8 cellular contexts compared by ENCODE assay signal in the genomic region with DNA sequence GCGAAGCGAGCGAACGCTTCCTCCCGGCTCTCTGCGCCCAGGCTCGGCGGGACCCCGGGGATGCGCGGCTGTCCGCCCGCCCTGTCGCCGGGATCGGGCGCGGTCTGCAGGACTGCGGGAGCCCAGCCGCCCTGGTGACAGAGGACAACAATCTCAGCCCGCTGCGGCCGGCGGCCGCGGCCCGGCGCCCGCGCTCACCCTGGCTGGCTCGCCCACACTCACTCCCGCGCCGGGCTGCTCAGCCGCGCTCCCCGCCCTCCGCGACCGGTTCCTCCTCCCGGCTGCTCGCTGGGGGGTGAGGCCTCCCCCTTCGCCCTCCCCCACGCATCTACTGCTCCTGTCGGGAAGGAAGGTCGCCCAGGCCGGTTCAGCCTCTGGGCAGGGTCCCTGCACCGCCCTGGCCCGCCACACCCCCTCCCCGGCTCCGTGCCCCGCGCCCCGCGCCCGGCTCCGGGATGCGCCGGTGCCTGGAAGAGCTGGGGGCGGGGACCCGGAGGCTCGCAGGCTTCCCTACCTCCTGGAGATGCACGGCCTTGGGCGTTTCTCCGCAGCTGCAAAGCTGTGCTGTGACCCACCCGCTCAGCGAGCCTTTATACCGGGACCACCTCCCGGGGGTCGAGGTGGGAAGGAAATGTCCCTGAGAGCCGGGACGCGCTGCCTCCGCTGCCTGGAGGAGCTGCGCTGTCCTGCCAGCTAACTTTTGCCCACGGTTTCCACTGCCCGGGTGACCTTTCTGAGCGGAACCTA. TPM values are rescaled to one million over a fixed set of nuclear protein-coding genes. Genes with fewer than 3 reads are reported as not detected.
DNase-seq lines count a peak whose midpoint lies in the region; ATAC-seq, FAIRE-seq and TF ChIP-seq lines count a peak whose summit lies in the region.

A gene with protein sequence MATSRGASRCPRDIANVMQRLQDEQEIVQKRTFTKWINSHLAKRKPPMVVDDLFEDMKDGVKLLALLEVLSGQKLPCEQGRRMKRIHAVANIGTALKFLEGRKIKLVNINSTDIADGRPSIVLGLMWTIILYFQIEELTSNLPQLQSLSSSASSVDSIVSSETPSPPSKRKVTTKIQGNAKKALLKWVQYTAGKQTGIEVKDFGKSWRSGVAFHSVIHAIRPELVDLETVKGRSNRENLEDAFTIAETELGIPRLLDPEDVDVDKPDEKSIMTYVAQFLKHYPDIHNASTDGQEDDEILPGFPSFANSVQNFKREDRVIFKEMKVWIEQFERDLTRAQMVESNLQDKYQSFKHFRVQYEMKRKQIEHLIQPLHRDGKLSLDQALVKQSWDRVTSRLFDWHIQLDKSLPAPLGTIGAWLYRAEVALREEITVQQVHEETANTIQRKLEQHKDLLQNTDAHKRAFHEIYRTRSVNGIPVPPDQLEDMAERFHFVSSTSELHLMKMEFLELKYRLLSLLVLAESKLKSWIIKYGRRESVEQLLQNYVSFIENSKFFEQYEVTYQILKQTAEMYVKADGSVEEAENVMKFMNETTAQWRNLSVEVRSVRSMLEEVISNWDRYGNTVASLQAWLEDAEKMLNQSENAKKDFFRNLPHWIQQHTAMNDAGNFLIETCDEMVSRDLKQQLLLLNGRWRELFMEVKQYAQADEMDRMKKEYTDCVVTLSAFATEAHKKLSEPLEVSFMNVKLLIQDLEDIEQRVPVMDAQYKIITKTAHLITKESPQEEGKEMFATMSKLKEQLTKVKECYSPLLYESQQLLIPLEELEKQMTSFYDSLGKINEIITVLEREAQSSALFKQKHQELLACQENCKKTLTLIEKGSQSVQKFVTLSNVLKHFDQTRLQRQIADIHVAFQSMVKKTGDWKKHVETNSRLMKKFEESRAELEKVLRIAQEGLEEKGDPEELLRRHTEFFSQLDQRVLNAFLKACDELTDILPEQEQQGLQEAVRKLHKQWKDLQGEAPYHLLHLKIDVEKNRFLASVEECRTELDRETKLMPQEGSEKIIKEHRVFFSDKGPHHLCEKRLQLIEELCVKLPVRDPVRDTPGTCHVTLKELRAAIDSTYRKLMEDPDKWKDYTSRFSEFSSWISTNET (N-terminal part only) (minus strand): TSS at position 688 of the 747 bp plus-strand sequence. CDS start 9,031 bp downstream, outside the sequence.

- TF ChIP-seq CTCF in foreskin keratinocyte (conservative IDR thresholded peaks at IDR 0.05): no peak
- no peak for TF ChIP-seq CTCF in nephron progenitor cell (IDR thresholded peaks at IDR 0.05)

- H3K4me3 Mint-ChIP-seq in activated T-cell treated with anti-CD3 and anti-CD28 coated beads, Interleukin-2, amount 50 U/mL, for 4 hours: peak within 1 kb of the TSS; percentile 82
- H3K4me3 Mint-ChIP-seq in nephron progenitor cell: peak within 1 kb of the TSS; percentile 91

- peaks cover 43% of the 10 kb centered on the region for H3K27me3 ChIP-seq in foreskin keratinocyte

- no peaks in the 10 kb centered on the region for H3K36me3 Mint-ChIP-seq in activated T-cell treated with anti-CD3 and anti-CD28 coated beads, Interleukin-2, amount 50 U/mL, for 4 hours (ENCODE audit: insufficient read depth)
- no peaks in the 10 kb centered on the region for H3K36me3 Mint-ChIP-seq in nephron progenitor cell (ENCODE audit: low read depth)

- H3K27ac Mint-ChIP-seq in nephron progenitor cell: no peak within 1 kb of the TSS

- no peak for TF ChIP-seq POLR2A in GM12892 (IDR thresholded peaks at IDR 0.05; ENCODE audit: low read depth, low read length)

- peaks cover 33% of the 10 kb centered on the region for H3K27me3 Mint-ChIP-seq in activated T-cell treated with anti-CD3 and anti-CD28 coated beads, Interleukin-2, amount 50 U/mL, for 4 hours (ENCODE audit: low read depth)
- H3K27me3 Mint-ChIP-seq in nephron progenitor cell (ENCODE audit: low read depth, poor library complexity): peaks cover 78% of the 10 kb centered on the region

- H3K4me1 Mint-ChIP-seq in activated T-cell treated with anti-CD3 and anti-CD28 coated beads, Interleukin-2, amount 50 U/mL, for 4 hours (ENCODE audit: low read depth): peaks cover 17% of the 10 kb centered on the region
- peaks cover 20% of the 10 kb centered on the region for H3K4me1 Mint-ChIP-seq in nephron progenitor cell

- no peak for FAIRE-seq in GM12892 (lab: Jason Lieb, UNC)

- H3K9me3 Mint-ChIP-seq in activated T-cell treated with anti-CD3 and anti-CD28 coated beads, Interleukin-2, amount 50 U/mL, for 4 hours: no peaks in the 10 kb centered on the region
- H3K9me3 Mint-ChIP-seq in nephron progenitor cell: no peaks in the 10 kb centered on the region

- ATAC-seq in HG02885 (IDR thresholded peaks at IDR 0.05; ENCODE audit: poor library complexity, unreplicated experiment) (peak; percentile 61), foreskin keratinocyte (peak; percentile 83)
- peak; percentile 45 to 55 for ATAC-seq in activated T-cell treated with anti-CD3 and anti-CD28 coated beads, Interleukin-2, amount 50 U/mL, for 4 hours

- DNase-seq in GM12892 (ENCODE audit: insufficient read length) (peak; percentile 29), foreskin keratinocyte (no peak), nephron progenitor cell (peak; percentile 76), HuH-7 (ENCODE audit: low spot score) (no peak), NCI-H1694 treated with DMSO at 0.1 percent for 48 hours (lab: John Stamatoyannopoulos, UW) (no peak)
- DNase-seq in activated T-cell treated with anti-CD3 and anti-CD28 coated beads, Interleukin-2, amount 50 U/mL, for 4 hours: no peak
- no peak for DNase-seq in stimulated activated CD8-positive, alpha-beta memory T cell treated with anti-CD3 and anti-CD28 coated beads, Interleukin-4, amount 100 ng/mL, for 48 hours

- H3K27ac ChIP-seq in foreskin keratinocyte: no peak within 1 kb of the TSS

- no peaks in the 10 kb centered on the region for H3K4me1 ChIP-seq in foreskin keratinocyte

RNA-seq across cellular contexts. Expression of the gene that starts here (rescaled TPM):
- 5.6 TPM for polyA plus RNA-seq in GM12892 (2012; ENCODE audit: missing spikeins)
- 10 to 100 TPM; 11.0 to 16.1 (median 11.1) TPM for total RNA-seq in activated T-cell treated with anti-CD3 and anti-CD28 coated beads, Interleukin-2, amount 50 U/mL, for 4 hours
- total RNA-seq in foreskin keratinocyte: 8.5 and 11.2 TPM in 2 replicates
- polyA plus RNA-seq in foreskin keratinocyte: 1.7 and 1.9 TPM in 2 replicates

Comparison
In these comparisons a context has a peak if more than half of its experiments do, and no peak if none do; other contexts are left out.
1. DNase-seq: peak in GM12892 (single experiment) and nephron progenitor cell (single experiment); none in activated T-cell treated with anti-CD3 and anti-CD28 coated beads, Interleukin-2, amount 50 U/mL, for 4 hours (single experiment), foreskin keratinocyte (0 of 2), stimulated activated CD8-positive, alpha-beta memory T cell treated with anti-CD3 and anti-CD28 coated beads, Interleukin-4, amount 100 ng/mL, for 48 hours (single experiment), HuH-7 (single experiment) and NCI-H1694 treated with DMSO at 0.1 percent for 48 hours (single experiment).
2. Peak in every context shown above with its lines, with median percentiles within 50 percentile points of each other: ATAC-seq.